ENCODE assay signal across 20 cellular contexts in the genomic region with DNA sequence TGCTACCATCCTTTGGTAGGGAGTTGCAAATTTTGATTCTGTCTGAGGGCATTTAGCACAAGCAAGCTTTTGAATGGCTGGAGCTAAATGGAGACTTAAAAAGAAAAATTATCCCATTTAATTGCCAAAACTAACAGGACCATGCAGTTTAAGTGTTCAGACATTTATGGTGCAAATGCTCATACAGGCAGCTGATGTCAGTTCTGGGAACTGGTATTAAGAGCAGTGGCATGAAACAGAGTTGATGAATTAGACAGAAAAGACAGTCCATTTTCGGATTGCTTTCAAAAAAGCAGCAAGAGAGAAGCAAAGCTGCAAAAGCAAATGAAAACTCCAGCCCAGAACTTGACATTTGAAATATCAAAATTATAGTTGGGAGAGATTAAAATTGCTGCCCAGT. TPM values are rescaled to one million over a fixed set of nuclear protein-coding genes. Genes with fewer than 3 reads are reported as not detected.
"Had no signal": no experiment of that assay in that cellular context is flagged by ENCODE, and none has a peak within 500 bp of the region (broad histone marks: within the 10 kb centered on the region; RNA-seq: fewer than 3 reads in every experiment).

No MANE protein-coding gene starts in this region.

- H3K4me1 ChIP-seq: esophagus squamous epithelium had no signal

- H3K9me3 ChIP-seq: esophagus squamous epithelium, mucosa of descending colon had no signal

- H3K27me3 ChIP-seq: esophagus squamous epithelium, hepatocyte, neural progenitor cell had no signal

- DNase-seq: activated CD4-positive, alpha-beta memory T cell treated with anti-CD3 and anti-CD28 coated beads for 36 hours; activated CD4-positive, alpha-beta T cell treated with anti-CD3 and anti-CD28 coated beads for 36 hours; activated naive CD4-positive, alpha-beta T cell treated with Interleukin-2 at 50 U/mL for 16 hours; activated naive CD8-positive, alpha-beta T cell treated with anti-CD3 and anti-CD28 coated beads, Interleukin-2, amount 10 ng/mL, durations not matched to agents 7 days and 5 days; activated T-cell treated with anti-CD3 and anti-CD28 coated beads for 4 hours; cortex of kidney; effector CD4-positive, alpha-beta T cell; esophagus squamous epithelium; mucosa of descending colon; naive thymus-derived CD4-positive, alpha-beta T cell; posterior cingulate gyrus; retina; stimulated activated CD4-positive, alpha-beta T cell treated with anti-CD3 and anti-CD28 coated beads, Interleukin-2, amount 100 ng/mL, for 24 hours; stimulated activated naive CD8-positive, alpha-beta T cell treated with anti-CD3 and anti-CD28 coated beads, Interleukin-15, Interleukin-2, amounts not matched to agents 100 U/mL and 50 U/mL, for 24 hours; T-cell had no signal

- H3K27ac ChIP-seq: esophagus squamous epithelium, hepatocyte, neural progenitor cell had no signal

- H3K79me2 ChIP-seq: hepatocyte had no signal

- H3K4me3 ChIP-seq: esophagus squamous epithelium, hepatocyte, mucosa of descending colon, neural progenitor cell had no signal

- H3K4me2 ChIP-seq: hepatocyte, neural progenitor cell had no signal

- H3K9ac ChIP-seq: neural progenitor cell had no signal

- H2AFZ ChIP-seq: hepatocyte, neural progenitor cell had no signal

- H3K36me3 ChIP-seq: neural progenitor cell had no signal

RNA-seq across cellular contexts. Expression of a gene that starts 1.3 kb away (rescaled TPM):
- total RNA-seq: activated CD4-positive, alpha-beta memory T cell treated with anti-CD3 and anti-CD28 coated beads for 36 hours; activated CD4-positive, alpha-beta T cell treated with anti-CD3 and anti-CD28 coated beads for 36 hours; activated naive CD8-positive, alpha-beta T cell treated with anti-CD3 and anti-CD28 coated beads, Interleukin-2, amount 10 ng/mL, durations not matched to agents 7 days and 5 days; activated T-helper 17 cell treated with anti-CD3 and anti-CD28 coated beads, Interleukin-2, amount 50 U/mL, for 72 hours; endothelial cell of umbilical vein; naive thymus-derived CD4-positive, alpha-beta T cell; T-cell; WTC11 had no signal
- polyA plus RNA-seq: endothelial cell of umbilical vein; naive thymus-derived CD4-positive, alpha-beta T cell had no signal
